9 cellular contexts compared by ENCODE assay signal in the genomic region with DNA sequence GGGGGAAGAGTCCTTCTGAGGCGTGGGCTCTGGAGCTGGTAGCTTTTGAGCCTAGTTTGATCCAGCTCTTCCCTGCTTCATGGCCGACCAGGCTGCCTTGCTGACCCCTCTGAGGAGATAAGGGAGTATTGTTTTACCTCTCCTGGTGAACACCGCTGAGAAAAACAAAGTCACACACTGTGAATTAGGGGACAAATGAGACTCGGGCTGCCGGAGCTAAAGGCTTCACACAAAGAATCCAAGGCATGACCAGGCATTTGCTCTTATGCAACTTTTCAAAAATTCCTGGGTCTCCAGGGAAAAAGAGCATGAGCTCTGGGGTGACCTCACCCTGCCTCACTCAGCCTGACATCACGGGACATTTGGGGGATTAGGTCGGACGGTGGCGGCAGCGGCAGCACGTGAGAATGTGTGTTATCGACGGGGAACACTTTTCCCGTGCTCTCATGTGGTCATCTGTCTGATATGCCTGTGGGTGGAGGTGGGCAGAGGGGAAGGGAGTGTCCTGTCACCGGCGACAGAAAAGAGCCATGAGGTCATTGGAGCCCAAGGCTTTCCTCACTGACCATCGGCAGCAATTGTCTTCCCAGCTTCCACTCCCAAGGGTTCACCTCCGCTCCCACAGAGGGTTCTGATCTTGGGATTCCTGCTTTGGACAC.
A peak's percentile ranks its signal among the peaks of the same experiment; 100 is the strongest.
DNase-seq lines count a peak whose midpoint lies in the region; ATAC-seq and TF ChIP-seq lines count a peak whose summit lies in the region.
"Had no signal": no experiment of that assay in that cellular context is flagged by ENCODE, and none has a peak within 500 bp of the region (broad histone marks: within the 10 kb centered on the region; RNA-seq: fewer than 3 reads in every experiment).

No MANE protein-coding gene starts in this region.

- no peaks in the 10 kb centered on the region for H3K36me3 Mint-ChIP-seq in brain
- no peaks in the 10 kb centered on the region for H3K36me3 Mint-ChIP-seq in activated T-cell treated with anti-CD3 and anti-CD28 coated beads, Interleukin-2, amount 50 U/mL, for 24 hours (ENCODE audit: low read depth)

- no peak for TF ChIP-seq CTCF in brain (conservative IDR thresholded peaks at IDR 0.05)

- no peaks in the 10 kb centered on the region for H3K9me3 Mint-ChIP-seq in brain
- no peaks in the 10 kb centered on the region for H3K9me3 Mint-ChIP-seq in activated T-cell treated with anti-CD3 and anti-CD28 coated beads, Interleukin-2, amount 50 U/mL, for 24 hours

- no peak overlapping the region for H3K4me3 Mint-ChIP-seq in brain
- no peak overlapping the region for H3K4me3 Mint-ChIP-seq in activated T-cell treated with anti-CD3 and anti-CD28 coated beads, Interleukin-2, amount 50 U/mL, for 24 hours

- ATAC-seq in HG03354 (IDR thresholded peaks at IDR 0.05; ENCODE audit: poor library complexity, severe bottlenecking, unreplicated experiment) = no peak

- peak; percentile 44 for DNase-seq in HPDE6-E6E7 (ENCODE audit: extremely low spot score)
- DNase-seq in islet precursor cell = peak; percentile 83
- DNase-seq in stromal cell of bone marrow (ENCODE audit: low read depth) = peak; percentile 95
- no peak for DNase-seq in iPS-NIHi11 (ENCODE audit: low spot score)
- no peak for DNase-seq in NCI-H1092 (lab: John Stamatoyannopoulos, UW)
- no peak for DNase-seq in activated T-cell treated with anti-CD3 and anti-CD28 coated beads, Interleukin-2, amount 50 U/mL, for 24 hours
- DNase-seq: SHP77 treated with DMSO at 0.1 percent for 48 hours had no signal

- H3K27me3 Mint-ChIP-seq in brain = peaks cover 4% of the 10 kb centered on the region
- peaks cover 29% of the 10 kb centered on the region for H3K27me3 Mint-ChIP-seq in activated T-cell treated with anti-CD3 and anti-CD28 coated beads, Interleukin-2, amount 50 U/mL, for 24 hours

- H3K4me1 Mint-ChIP-seq in brain = peaks cover 10% of the 10 kb centered on the region
- H3K4me1 Mint-ChIP-seq in activated T-cell treated with anti-CD3 and anti-CD28 coated beads, Interleukin-2, amount 50 U/mL, for 24 hours (ENCODE audit: low read depth) = peaks cover 21% of the 10 kb centered on the region

- peak overlapping the region in 4 of 5 experiments; percentile 9 to 68 (median 50) for H3K27ac Mint-ChIP-seq in brain
- no peak overlapping the region for H3K27ac Mint-ChIP-seq in activated T-cell treated with anti-CD3 and anti-CD28 coated beads, Interleukin-2, amount 50 U/mL, for 24 hours

Comparison
In these comparisons a context has a peak if more than half of its experiments do, and no peak if none do; other contexts are left out.
1. DNase-seq: peak in HPDE6-E6E7 (single experiment), islet precursor cell (single experiment) and stromal cell of bone marrow (single experiment); none in iPS-NIHi11 (single experiment), NCI-H1092 (single experiment) and activated T-cell treated with anti-CD3 and anti-CD28 coated beads, Interleukin-2, amount 50 U/mL, for 24 hours (single experiment).